Comparison of ENCODE assay signal across 13 cellular contexts in the genomic region with DNA sequence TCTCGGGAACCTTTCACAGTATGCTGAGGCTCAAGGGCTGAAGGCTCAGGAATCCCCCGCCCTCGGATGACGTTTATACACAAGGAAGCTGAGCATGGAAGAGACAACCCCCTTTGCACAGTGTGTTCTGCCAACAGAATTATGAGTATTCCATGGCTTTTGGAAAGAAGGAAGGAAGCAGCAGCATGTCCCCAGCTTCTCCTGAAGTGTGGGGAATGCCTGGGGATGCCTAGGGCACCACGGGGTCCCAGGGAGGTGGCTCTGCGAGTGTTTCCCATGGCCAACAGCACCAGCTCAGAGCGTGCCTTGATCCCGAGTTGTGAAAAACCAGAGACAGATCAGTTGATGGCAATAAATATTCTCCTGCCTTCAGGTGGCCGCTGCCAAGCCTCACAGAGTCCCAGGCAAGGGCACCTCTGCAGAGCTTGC.
DNase-seq lines count a peak whose midpoint lies in the region; ATAC-seq and TF ChIP-seq lines count a peak whose summit lies in the region.
"Had no signal": no experiment of that assay in that cellular context is flagged by ENCODE, and none has a peak within 500 bp of the region (broad histone marks: within the 10 kb centered on the region; RNA-seq: fewer than 3 reads in every experiment).

No MANE protein-coding gene starts in this region.

- H3K4me3 ChIP-seq in hepatocyte (no peak overlapping the region), rectal smooth muscle tissue (ENCODE audit: low read length) (no peak overlapping the region)
- H3K4me3 ChIP-seq: right lobe of liver had no signal

- no peak overlapping the region for H3K27ac Mint-ChIP-seq in stimulated activated memory B cell treated with anti-CD40 and anti-IgM and Interleukin-4, amounts not matched to agents 10 μg/mL and 1 μg/mL and 100 μg/mL, for 72 hours

- peak overlapping the region; percentile 61 for H3K4me2 ChIP-seq in hepatocyte

- peaks cover 9% of the 10 kb centered on the region for H3K27me3 Mint-ChIP-seq in stimulated activated memory B cell treated with anti-CD40 and anti-IgM and Interleukin-4, amounts not matched to agents 10 μg/mL and 1 μg/mL and 100 μg/mL, for 72 hours
- H3K27me3 Mint-ChIP-seq: central memory CD8-positive, alpha-beta T cell had no signal

- no peak overlapping the region for H3K4me3 Mint-ChIP-seq in stimulated activated memory B cell treated with anti-CD40 and anti-IgM and Interleukin-4, amounts not matched to agents 10 μg/mL and 1 μg/mL and 100 μg/mL, for 72 hours
- H3K4me3 Mint-ChIP-seq: central memory CD8-positive, alpha-beta T cell had no signal

- DNase-seq in stimulated activated CD4-positive, alpha-beta T cell treated with anti-CD3 and anti-CD28 coated beads, Interleukin-4, amount 100 ng/mL, for 24 hours, result peak; percentile 1
- DNase-seq in stimulated activated CD4-positive, alpha-beta T cell treated with anti-CD3 and anti-CD28 coated beads, Interleukin-2, amount 100 ng/mL, for 48 hours, result no peak
- peak; percentile 61 for DNase-seq in hepatocyte (ENCODE audit: low spot score)
- DNase-seq in inferior parietal cortex (ENCODE audit: extremely low spot score), result no peak
- no peak for DNase-seq in NCI-H446 (lab: John Stamatoyannopoulos, UW)
- no peak for DNase-seq in activated gamma-delta T cell treated with Interleukin-2 at 50 U/mL for 16 hours
- DNase-seq: activated T-cell treated with anti-CD3 and anti-CD28 coated beads, Interleukin-2, amount 50 U/mL, for 1 hour; foreskin melanocyte; NCI-H524 treated with DMSO at 0.1 percent for 48 hours had no signal

- H3K9me2 ChIP-seq in hepatocyte (replicated peaks; ENCODE audit: insufficient read depth), result no peaks in the 10 kb centered on the region

- WGBS in hepatocyte (ENCODE audit: low lambda C conversion rate, missing lambda C conversion rate), result 86% methylated on average over 9 of the region's 9 CpGs

- H3K9me3 Mint-ChIP-seq in stimulated activated memory B cell treated with anti-CD40 and anti-IgM and Interleukin-4, amounts not matched to agents 10 μg/mL and 1 μg/mL and 100 μg/mL, for 72 hours, result no peaks in the 10 kb centered on the region
- H3K9me3 Mint-ChIP-seq: central memory CD8-positive, alpha-beta T cell had no signal

- no peaks in the 10 kb centered on the region for H3K36me3 Mint-ChIP-seq in stimulated activated memory B cell treated with anti-CD40 and anti-IgM and Interleukin-4, amounts not matched to agents 10 μg/mL and 1 μg/mL and 100 μg/mL, for 72 hours

- no peaks in the 10 kb centered on the region for H3K9me3 ChIP-seq in hepatocyte (ENCODE audit: low read depth)
- H3K9me3 ChIP-seq: right lobe of liver had no signal

- H3K27me3 ChIP-seq in hepatocyte (no peaks in the 10 kb centered on the region), rectal smooth muscle tissue (ENCODE audit: control insufficient read depth, insufficient read depth, low read length) (no peaks in the 10 kb centered on the region)
- H3K27me3 ChIP-seq: right lobe of liver had no signal

- H2AFZ ChIP-seq in hepatocyte, result no peak overlapping the region

- H3K36me3 ChIP-seq in hepatocyte (replicated peaks; ENCODE audit: insufficient read depth, low read depth) (no peaks in the 10 kb centered on the region), rectal smooth muscle tissue (ENCODE audit: control insufficient read depth, insufficient read depth, low read length) (no peaks in the 10 kb centered on the region)
- H3K36me3 ChIP-seq: right lobe of liver had no signal

- peaks cover 10% of the 10 kb centered on the region for H3K4me1 ChIP-seq in hepatocyte (ENCODE audit: insufficient read depth)
- H3K4me1 ChIP-seq in rectal smooth muscle tissue (ENCODE audit: control insufficient read depth, insufficient read depth, low read length), result peaks cover 25% of the 10 kb centered on the region

- no peak for ATAC-seq in stimulated activated memory B cell treated with anti-CD40 and anti-IgM and Interleukin-4, amounts not matched to agents 10 μg/mL and 1 μg/mL and 100 μg/mL, for 72 hours
- ATAC-seq: right lobe of liver had no signal

- no peaks in the 10 kb centered on the region for H4K20me1 ChIP-seq in hepatocyte (ENCODE audit: insufficient read depth, poor library complexity, severe bottlenecking)

- H3K79me2 ChIP-seq in hepatocyte, result peaks cover 2% of the 10 kb centered on the region

- no peak overlapping the region for H3K9ac ChIP-seq in rectal smooth muscle tissue (ENCODE audit: low read length)

- TF ChIP-seq CTCF in hepatocyte (IDR thresholded peaks at IDR 0.05; ENCODE audit: poor library complexity), result no peak

- H3K27ac ChIP-seq in hepatocyte (peak overlapping the region; percentile 84), rectal smooth muscle tissue (ENCODE audit: low read depth, low read length) (peak overlapping the region; percentile 70)

- peaks cover 18% of the 10 kb centered on the region for H3K4me1 Mint-ChIP-seq in stimulated activated memory B cell treated with anti-CD40 and anti-IgM and Interleukin-4, amounts not matched to agents 10 μg/mL and 1 μg/mL and 100 μg/mL, for 72 hours
- H3K4me1 Mint-ChIP-seq: central memory CD8-positive, alpha-beta T cell had no signal

Comparison
In these comparisons a context has a peak if more than half of its experiments do, and no peak if none do; other contexts are left out.
1. DNase-seq: peak in stimulated activated CD4-positive, alpha-beta T cell treated with anti-CD3 and anti-CD28 coated beads, Interleukin-4, amount 100 ng/mL, for 24 hours (single experiment) and hepatocyte (single experiment); none in stimulated activated CD4-positive, alpha-beta T cell treated with anti-CD3 and anti-CD28 coated beads, Interleukin-2, amount 100 ng/mL, for 48 hours (0 of 2), inferior parietal cortex (single experiment), NCI-H446 (0 of 2) and activated gamma-delta T cell treated with Interleukin-2 at 50 U/mL for 16 hours (single experiment).